19 cellular contexts compared by ENCODE assay signal in the genomic region with DNA sequence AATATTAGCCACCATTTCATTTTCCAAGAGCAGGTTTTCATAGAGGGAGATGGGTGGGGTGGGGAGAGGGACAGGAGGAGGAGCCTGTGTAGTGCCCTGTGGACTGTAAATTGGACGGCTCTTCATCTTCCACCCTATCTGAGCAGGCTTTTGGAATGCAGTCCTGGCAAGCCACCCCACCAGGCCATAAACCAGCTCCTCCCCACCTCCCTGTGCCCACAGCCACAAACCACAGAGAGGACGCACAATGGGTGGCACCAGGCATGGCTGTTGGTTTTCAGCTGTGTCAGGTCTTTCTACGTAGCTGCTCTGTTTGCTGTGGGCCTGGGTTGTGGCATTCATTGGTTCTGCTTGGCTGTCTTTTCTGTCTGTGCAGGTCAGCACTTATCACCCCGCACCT. TPM values are rescaled to one million over a fixed set of nuclear protein-coding genes. Genes with fewer than 3 reads are reported as not detected.
DNase-seq lines count a peak whose midpoint lies in the region; ATAC-seq and TF ChIP-seq lines count a peak whose summit lies in the region.
"Had no signal": no experiment of that assay in that cellular context is flagged by ENCODE, and none has a peak within 500 bp of the region (broad histone marks: within the 10 kb centered on the region; RNA-seq: fewer than 3 reads in every experiment).

No MANE protein-coding gene starts in this region.

- DNase-seq in mammary epithelial cell (peak; percentile 43), breast epithelium (ENCODE audit: low spot score in 2 of 2) (no peak), RWPE1 (ENCODE audit: low spot score) (no peak), kidney tubule cell (ENCODE audit: low spot score) (peak; percentile 93), upper lobe of right lung (no peak), KBM-7 (no peak), mesenchymal stem cell (no peak)
- DNase-seq: 8988T; activated CD4-positive, alpha-beta T cell treated with anti-CD3 and anti-CD28 coated beads for 48 hours; activated naive CD4-positive, alpha-beta T cell treated with anti-CD3 and anti-CD28 coated beads, Interleukin-2, amount 50 U/mL, for 16 hours; activated T-cell treated with anti-CD3 and anti-CD28 coated beads for 4 hours; CD4-positive, CD25-positive, alpha-beta regulatory T cell; effector memory CD4-positive, alpha-beta T cell; H9; NCI-H2171 treated with DMSO at 0.1 percent for 48 hours; nephron progenitor cell; SHP77 treated with DMSO at 0.1 percent for 48 hours had no signal

- no peak overlapping the region for H4K91ac ChIP-seq in mesenchymal stem cell (ENCODE audit: low read length)

- in situ Hi-C loops in mammary epithelial cell (cut with MboI; ENCODE audit: low sequenced_read_pairs in 2 of 2), result loop anchor here in 1 of 2 donors (10.0 kb wide), 1 partner anchor 133 kb away; no protein-coding TSS in a partner anchor
- in situ Hi-C loops in KBM-7 (cut with MboI; ENCODE audit: low pct_unique_long_range_greater_than_20kb, low sequenced_read_pairs), result no loop called here

- H3K4me2 ChIP-seq in mammary epithelial cell (ENCODE audit: insufficient read depth, low read depth, low read length) (no peak overlapping the region), mesenchymal stem cell (ENCODE audit: low read length, poor library complexity, severe bottlenecking) (no peak overlapping the region)

- H3K4me1 ChIP-seq in mammary epithelial cell (ENCODE audit: insufficient read depth, low read length) (peaks cover 35% of the 10 kb centered on the region), breast epithelium (no peaks in the 10 kb centered on the region), upper lobe of right lung (no peaks in the 10 kb centered on the region), mesenchymal stem cell (ENCODE audit: control insufficient read depth, insufficient read depth, low read depth, low read length) (peaks cover 18% of the 10 kb centered on the region)

- peak overlapping the region in 1 of 2 experiments; percentile 20 for H3K4ac ChIP-seq in mesenchymal stem cell (ENCODE audit: low read depth in 1 of 2, low read length in 2 of 2)

- H2BK5ac ChIP-seq in mesenchymal stem cell (ENCODE audit: low read depth, low read length, poor library complexity, severe bottlenecking), result no peak overlapping the region

- H4K8ac ChIP-seq in mesenchymal stem cell (ENCODE audit: low read length), result no peak overlapping the region

- H3K27ac ChIP-seq in mammary epithelial cell (ENCODE audit: insufficient read depth, low read depth, low read length) (no peak overlapping the region), breast epithelium (peak overlapping the region in 1 of 2 donors; percentile 25), RWPE1 (peak overlapping the region; percentile 33), upper lobe of right lung (no peak overlapping the region), mesenchymal stem cell (ENCODE audit: low read length, poor library complexity, severe bottlenecking) (no peak overlapping the region)

- H3K4me3 ChIP-seq in mammary epithelial cell (replicated peaks in 1 of 3; ENCODE audit: insufficient read depth in 1 of 3, low read depth in 2 of 3, low read length in 3 of 3), result no peak overlapping the region
- H3K4me3 ChIP-seq in breast epithelium, result no peak overlapping the region
- H3K4me3 ChIP-seq in upper lobe of right lung, result no peak overlapping the region
- no peak overlapping the region for H3K4me3 ChIP-seq in mesenchymal stem cell (ENCODE audit: insufficient read depth in 1 of 2, low read depth in 1 of 2, low read length in 2 of 2)
- H3K4me3 ChIP-seq: lung had no signal

- peak overlapping the region in 1 of 2 experiments; percentile 33 for H2BK12ac ChIP-seq in mesenchymal stem cell (ENCODE audit: low read length in 2 of 2)

- intact Hi-C loops in mammary epithelial cell (cut with micrococcal nuclease) (loop anchor here (5.0 kb wide), 1 partner anchor 365 kb away; no protein-coding TSS in a partner anchor), breast epithelium (cut with DNase I; ENCODE audit: low total_unique reads) (no loop called here), upper lobe of right lung (cut with DNase I) (no loop called here)

- ATAC-seq in upper lobe of right lung (peak; percentile 72), HG02870 (IDR thresholded peaks at IDR 0.05; ENCODE audit: unreplicated experiment) (no peak)

- H3K18ac ChIP-seq in mesenchymal stem cell (ENCODE audit: low read depth in 1 of 2, low read length in 2 of 2), result no peak overlapping the region

- no peak overlapping the region for H2AFZ ChIP-seq in mammary epithelial cell (ENCODE audit: low read depth, low read length)
- no peak overlapping the region for H2AFZ ChIP-seq in mesenchymal stem cell (ENCODE audit: low read depth, low read length)

- POLR2A ChIA-PET in RWPE1 (lab: Yijun Ruan, JAX; ENCODE audit: low non-redundant PET), result no interaction called here

- CTCF ChIA-PET in mammary epithelial cell (lab: Charles Lee; ENCODE audit: low non-redundant PET), result no interaction called here
- CTCF ChIA-PET in RWPE1 (lab: Yijun Ruan, JAX), result interaction anchor here (0.6 to 0.9 kb wide), 3 partner anchors 22 to 175 kb away, joined by 3 read pairs; no protein-coding TSS in a partner anchor

- H2BK15ac ChIP-seq in mesenchymal stem cell (ENCODE audit: low read depth, poor library complexity, severe bottlenecking), result no peak overlapping the region

- no TSS peak for BruUV-seq in mammary epithelial cell (replicated peaks; lab: Mats Ljungman, UMichigan)

- no peak overlapping the region for H2AK5ac ChIP-seq in mesenchymal stem cell (ENCODE audit: low read length, severe bottlenecking)

- H3K79me2 ChIP-seq in mammary epithelial cell (ENCODE audit: insufficient read depth, low read length), result peaks cover 25% of the 10 kb centered on the region

- H3K9me3 ChIP-seq in mammary epithelial cell (replicated peaks; ENCODE audit: insufficient read depth, low read length), result no peaks in the 10 kb centered on the region
- no peaks in the 10 kb centered on the region for H3K9me3 ChIP-seq in breast epithelium
- no peaks in the 10 kb centered on the region for H3K9me3 ChIP-seq in upper lobe of right lung
- H3K9me3 ChIP-seq in mesenchymal stem cell (ENCODE audit: control insufficient read depth, low read length), result no peaks in the 10 kb centered on the region

- H3K14ac ChIP-seq in mesenchymal stem cell (ENCODE audit: low read length in 2 of 2), result peak overlapping the region in 1 of 2 experiments; percentile 49

- 28% methylated on average over 3 of the region's 4 CpGs for WGBS in mammary epithelial cell (ENCODE audit: low coverage, missing lambda C conversion rate)
- WGBS in mesenchymal stem cell, result 98% methylated on average over 3 of the region's 4 CpGs

- no peak overlapping the region for H2BK120ac ChIP-seq in mesenchymal stem cell (ENCODE audit: low read depth, low read length)

- no peaks in the 10 kb centered on the region for H3K79me1 ChIP-seq in mesenchymal stem cell (replicated peaks; ENCODE audit: low read length, poor library complexity, severe bottlenecking)

- H4K20me1 ChIP-seq in mammary epithelial cell (ENCODE audit: insufficient read depth, low read length), result no peaks in the 10 kb centered on the region

- no peak for TF ChIP-seq POLR2A in breast epithelium (IDR thresholded peaks at IDR 0.05)

- H3K9ac ChIP-seq in mammary epithelial cell (ENCODE audit: insufficient read depth, low read length) (no peak overlapping the region), mesenchymal stem cell (ENCODE audit: low read length) (no peak overlapping the region)

- H3K36me3 ChIP-seq in mammary epithelial cell (ENCODE audit: insufficient read depth, low read length), result peaks cover 8% of the 10 kb centered on the region
- no peaks in the 10 kb centered on the region for H3K36me3 ChIP-seq in breast epithelium
- H3K36me3 ChIP-seq in upper lobe of right lung, result no peaks in the 10 kb centered on the region
- H3K36me3 ChIP-seq in mesenchymal stem cell (ENCODE audit: control insufficient read depth in 1 of 2, insufficient read depth in 2 of 2, low read depth in 1 of 2, low read length in 2 of 2), result no peaks in the 10 kb centered on the region

- H3K27me3 ChIP-seq in mammary epithelial cell (ENCODE audit: insufficient read depth, low read length), result no peaks in the 10 kb centered on the region
- no peaks in the 10 kb centered on the region for H3K27me3 ChIP-seq in breast epithelium
- H3K27me3 ChIP-seq in upper lobe of right lung, result no peaks in the 10 kb centered on the region
- no peaks in the 10 kb centered on the region for H3K27me3 ChIP-seq in mesenchymal stem cell (ENCODE audit: control insufficient read depth in 1 of 2, insufficient read depth in 1 of 2, low read length in 2 of 2)

- H3K23ac ChIP-seq in mesenchymal stem cell (ENCODE audit: low read length in 2 of 2), result no peak overlapping the region

- no peak for TF ChIP-seq CTCF in mammary epithelial cell (conservative IDR thresholded peaks at IDR 0.05 in 1 of 2, IDR thresholded peaks at IDR 0.05 in 1 of 2; ENCODE audit: extremely low read depth in 1 of 2, insufficient read depth in 1 of 2, low read depth in 1 of 2, low read length in 2 of 2)
- TF ChIP-seq CTCF in breast epithelium (IDR thresholded peaks at IDR 0.05), result no peak
- TF ChIP-seq CTCF in RWPE1 (conservative IDR thresholded peaks at IDR 0.05; ENCODE audit: low read depth), result no peak
- no peak for TF ChIP-seq CTCF in upper lobe of right lung (IDR thresholded peaks at IDR 0.05)

- dilution Hi-C loops in mammary epithelial cell (cut with HindIII; ENCODE audit: low sequenced_read_pairs), result no loop called here

RNA-seq across cellular contexts. Expression of a gene that starts 58.0 kb away (rescaled TPM):
- total RNA-seq in mammary epithelial cell, result not detected
- polyA plus RNA-seq in mammary epithelial cell, result 0.11 TPM
- not detected for polyA minus RNA-seq in mammary epithelial cell
- total RNA-seq in breast epithelium, result not detected
- not detected for total RNA-seq in upper lobe of right lung
- 0.08 TPM for polyA plus RNA-seq in mesenchymal stem cell (2013, experiment 1 of 2)
- 0.07 TPM for polyA plus RNA-seq in mesenchymal stem cell (2013, experiment 2 of 2)
- polyA plus RNA-seq: CD4-positive, CD25-positive, alpha-beta regulatory T cell had no signal

Comparison
In these comparisons a context has a peak if more than half of its experiments do, and no peak if none do; other contexts are left out.
1. DNase-seq: peak in mammary epithelial cell (single experiment) and kidney tubule cell (single experiment); none in breast epithelium (0 of 2), RWPE1 (single experiment), upper lobe of right lung (single experiment), KBM-7 (single experiment) and mesenchymal stem cell (single experiment).